1 cellular context compared by ENCODE assay signal in the genomic region with DNA sequence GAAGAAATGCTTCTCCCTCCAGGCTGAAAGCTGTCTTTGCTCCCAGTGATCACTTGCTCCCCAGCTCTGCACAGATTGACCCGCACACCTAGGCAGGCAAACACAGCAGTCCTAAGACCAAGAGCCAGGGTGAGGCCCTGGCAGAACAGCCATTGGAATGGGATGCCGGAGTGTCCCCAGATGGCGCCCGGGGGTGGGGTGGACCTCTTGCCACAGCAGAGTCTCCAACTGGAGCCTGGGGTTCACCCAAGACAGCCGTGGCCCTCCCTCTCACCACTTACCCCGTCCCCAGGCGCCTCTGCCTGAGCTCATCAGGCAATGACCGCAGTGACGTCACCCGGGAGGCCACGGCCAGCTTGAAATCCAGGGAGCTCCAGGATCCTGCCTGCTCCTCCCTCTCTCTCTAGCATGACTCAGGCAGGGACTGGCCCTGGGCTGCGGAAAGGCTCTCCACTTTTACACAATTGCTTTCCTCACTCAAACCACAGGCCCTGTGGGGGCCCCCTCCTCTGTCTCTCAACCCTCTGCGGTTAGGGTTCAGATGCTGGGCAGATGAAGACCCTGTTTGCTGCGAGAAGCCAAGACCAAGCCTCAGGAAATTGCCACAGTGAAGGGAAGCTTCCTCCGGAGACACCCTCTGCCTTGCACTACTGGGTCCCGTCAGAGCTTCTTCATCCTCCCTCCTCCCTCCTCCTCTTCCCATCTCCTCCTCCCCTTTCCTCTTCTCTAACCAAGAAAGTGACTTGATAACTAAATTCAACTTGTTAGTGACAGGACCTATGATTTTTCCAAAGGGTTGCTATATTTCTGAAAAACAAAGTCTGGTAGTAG.
TF ChIP-seq lines count a peak whose summit lies in the region.

No MANE protein-coding gene starts in this region.

TF ChIP-seq in HepG2, 621 proteins besides CTCF, POLR2A, EP300 and RAD21 (continued from another document):
- TF ChIP-seq, protein P1, sequence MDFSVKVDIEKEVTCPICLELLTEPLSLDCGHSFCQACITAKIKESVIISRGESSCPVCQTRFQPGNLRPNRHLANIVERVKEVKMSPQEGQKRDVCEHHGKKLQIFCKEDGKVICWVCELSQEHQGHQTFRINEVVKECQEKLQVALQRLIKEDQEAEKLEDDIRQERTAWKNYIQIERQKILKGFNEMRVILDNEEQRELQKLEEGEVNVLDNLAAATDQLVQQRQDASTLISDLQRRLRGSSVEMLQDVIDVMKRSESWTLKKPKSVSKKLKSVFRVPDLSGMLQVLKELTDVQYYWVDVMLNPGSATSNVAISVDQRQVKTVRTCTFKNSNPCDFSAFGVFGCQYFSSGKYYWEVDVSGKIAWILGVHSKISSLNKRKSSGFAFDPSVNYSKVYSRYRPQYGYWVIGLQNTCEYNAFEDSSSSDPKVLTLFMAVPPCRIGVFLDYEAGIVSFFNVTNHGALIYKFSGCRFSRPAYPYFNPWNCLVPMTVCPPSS (IDR thresholded peaks at IDR 0.05): no peak
- TF ChIP-seq HIC2 (CRISPR knock-in tag; IDR thresholded peaks at IDR 0.05; ENCODE audit: low read depth) (no peak), ZBTB21 (CRISPR knock-in tag; IDR thresholded peaks at IDR 0.05) (peak; percentile 67), TARDBP (CRISPR knock-in tag; IDR thresholded peaks at IDR 0.05) (no peak), ZBTB7A (CRISPR knock-in tag; IDR thresholded peaks at IDR 0.05) (no peak), HOXA3 (CRISPR knock-in tag; IDR thresholded peaks at IDR 0.05) (0 out of 2 replicates have a peak, but pooled peaks have one; percentile 25), EED (CRISPR knock-in tag; IDR thresholded peaks at IDR 0.05) (no peak), ATF7 (IDR thresholded peaks at IDR 0.05) (peak; percentile 94), ATF7 (CRISPR knock-in tag; IDR thresholded peaks at IDR 0.05) (no peak), ZNF263 (CRISPR knock-in tag; IDR thresholded peaks at IDR 0.05) (peak; percentile 57; the same call in 1 of the 2 replicates), ZFYVE20 (CRISPR knock-in tag; IDR thresholded peaks at IDR 0.05; ENCODE audit: borderline replicate concordance, low read depth) (no peak), ZNF768 (CRISPR knock-in tag; IDR thresholded peaks at IDR 0.05) (peak; percentile 70; the same call in 1 of the 2 replicates), ZMYM3 (CRISPR knock-in tag; IDR thresholded peaks at IDR 0.05) (no peak)
- TF ChIP-seq, protein P2, sequence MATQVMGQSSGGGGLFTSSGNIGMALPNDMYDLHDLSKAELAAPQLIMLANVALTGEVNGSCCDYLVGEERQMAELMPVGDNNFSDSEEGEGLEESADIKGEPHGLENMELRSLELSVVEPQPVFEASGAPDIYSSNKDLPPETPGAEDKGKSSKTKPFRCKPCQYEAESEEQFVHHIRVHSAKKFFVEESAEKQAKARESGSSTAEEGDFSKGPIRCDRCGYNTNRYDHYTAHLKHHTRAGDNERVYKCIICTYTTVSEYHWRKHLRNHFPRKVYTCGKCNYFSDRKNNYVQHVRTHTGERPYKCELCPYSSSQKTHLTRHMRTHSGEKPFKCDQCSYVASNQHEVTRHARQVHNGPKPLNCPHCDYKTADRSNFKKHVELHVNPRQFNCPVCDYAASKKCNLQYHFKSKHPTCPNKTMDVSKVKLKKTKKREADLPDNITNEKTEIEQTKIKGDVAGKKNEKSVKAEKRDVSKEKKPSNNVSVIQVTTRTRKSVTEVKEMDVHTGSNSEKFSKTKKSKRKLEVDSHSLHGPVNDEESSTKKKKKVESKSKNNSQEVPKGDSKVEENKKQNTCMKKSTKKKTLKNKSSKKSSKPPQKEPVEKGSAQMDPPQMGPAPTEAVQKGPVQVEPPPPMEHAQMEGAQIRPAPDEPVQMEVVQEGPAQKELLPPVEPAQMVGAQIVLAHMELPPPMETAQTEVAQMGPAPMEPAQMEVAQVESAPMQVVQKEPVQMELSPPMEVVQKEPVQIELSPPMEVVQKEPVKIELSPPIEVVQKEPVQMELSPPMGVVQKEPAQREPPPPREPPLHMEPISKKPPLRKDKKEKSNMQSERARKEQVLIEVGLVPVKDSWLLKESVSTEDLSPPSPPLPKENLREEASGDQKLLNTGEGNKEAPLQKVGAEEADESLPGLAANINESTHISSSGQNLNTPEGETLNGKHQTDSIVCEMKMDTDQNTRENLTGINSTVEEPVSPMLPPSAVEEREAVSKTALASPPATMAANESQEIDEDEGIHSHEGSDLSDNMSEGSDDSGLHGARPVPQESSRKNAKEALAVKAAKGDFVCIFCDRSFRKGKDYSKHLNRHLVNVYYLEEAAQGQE (IDR thresholded peaks at IDR 0.05; ENCODE audit: borderline replicate concordance in 1 of 2, low read depth in 1 of 2, low read length in 2 of 2): no peak
